20 cellular contexts compared by ENCODE assay signal in genomic region chrX:109926743-109927662, GRCh38.
"Had no signal": no experiment of that assay in that cellular context is flagged by ENCODE, and none has a peak within 500 bp of the region (broad histone marks: within the 10 kb centered on the region; RNA-seq: fewer than 3 reads in every experiment).

No MANE protein-coding gene starts in this region.

- ATAC-seq: activated CD4-positive, CD25-positive, alpha-beta regulatory T cell treated with anti-CD3 and anti-CD28 coated beads, Interleukin-2, amount 50 U/mL, for 24 hours; activated naive CD8-positive, alpha-beta T cell treated with anti-CD3 and anti-CD28 coated beads, Interleukin-2, amount 50 U/mL, for 24 hours; left lobe of liver; mucosa of descending colon; natural killer cell; stimulated activated naive CD8-positive, alpha-beta T cell treated with anti-CD3 and anti-CD28 coated beads, Interleukin-15, amount 100 ng/mL, for 72 hours; upper lobe of right lung had no signal

- H3K4me2 ChIP-seq: hepatocyte had no signal

- H3K4me3 Mint-ChIP-seq: activated naive CD4-positive, alpha-beta T cell treated with anti-CD3 and anti-CD28 coated beads for 36 hours; activated naive CD8-positive, alpha-beta T cell treated with anti-CD3 and anti-CD28 coated beads, Interleukin-2, amount 50 U/mL, for 24 hours; natural killer cell; stimulated activated naive CD8-positive, alpha-beta T cell treated with anti-CD3 and anti-CD28 coated beads, Interleukin-15, amount 100 ng/mL, for 72 hours had no signal

- H3K4me1 ChIP-seq: ascending aorta, breast epithelium, upper lobe of right lung had no signal

- H3K9me3 ChIP-seq: ascending aorta, breast epithelium, mucosa of descending colon, sigmoid colon, upper lobe of right lung had no signal

- H3K27me3 ChIP-seq: ascending aorta, hepatocyte, sigmoid colon, upper lobe of right lung had no signal

- H3K4me1 Mint-ChIP-seq: activated naive CD8-positive, alpha-beta T cell treated with anti-CD3 and anti-CD28 coated beads, Interleukin-2, amount 50 U/mL, for 24 hours; natural killer cell had no signal

- H3K27ac ChIP-seq: ascending aorta, breast epithelium, hepatocyte, upper lobe of right lung had no signal

- H3K27ac Mint-ChIP-seq: activated naive CD4-positive, alpha-beta T cell treated with anti-CD3 and anti-CD28 coated beads for 36 hours; activated naive CD8-positive, alpha-beta T cell treated with anti-CD3 and anti-CD28 coated beads, Interleukin-2, amount 50 U/mL, for 24 hours; activated T-helper 2 cell treated with anti-CD3 and anti-CD28 coated beads, Interferon-gamma antibody, Interleukin-2, Interleukin-4, amounts not matched to agents 10 μg/mL and 5 μg/mL and 100 μg/mL, durations not matched to agents 14 hours and 24 hours and 36 hours; natural killer cell; progenitor cell of endocrine pancreas; stimulated activated naive CD8-positive, alpha-beta T cell treated with anti-CD3 and anti-CD28 coated beads, Interleukin-15, amount 100 ng/mL, for 72 hours had no signal

- H3K9me3 Mint-ChIP-seq: activated naive CD4-positive, alpha-beta T cell treated with anti-CD3 and anti-CD28 coated beads for 36 hours; activated naive CD8-positive, alpha-beta T cell treated with anti-CD3 and anti-CD28 coated beads, Interleukin-2, amount 50 U/mL, for 24 hours; activated T-helper 2 cell treated with anti-CD3 and anti-CD28 coated beads, Interferon-gamma antibody, Interleukin-2, Interleukin-4, amounts not matched to agents 10 μg/mL and 5 μg/mL and 100 μg/mL, durations not matched to agents 14 hours and 24 hours and 36 hours; natural killer cell; stimulated activated naive CD8-positive, alpha-beta T cell treated with anti-CD3 and anti-CD28 coated beads, Interleukin-15, amount 100 ng/mL, for 72 hours had no signal

- DNase-seq: activated naive CD4-positive, alpha-beta T cell treated with anti-CD3 and anti-CD28 coated beads for 36 hours; activated naive CD8-positive, alpha-beta T cell treated with anti-CD3 and anti-CD28 coated beads, Interleukin-2, amount 50 U/mL, for 24 hours; activated T-cell treated with anti-CD3 and anti-CD28 coated beads for 4 hours; islet precursor cell; mucosa of descending colon; natural killer cell; nucleus accumbens; sigmoid colon; stimulated activated CD4-positive, alpha-beta T cell treated with anti-CD3 and anti-CD28 coated beads, Interleukin-1b, Interleukin-23, amount 100 ng/mL, for 48 hours; stimulated activated naive CD8-positive, alpha-beta T cell treated with anti-CD3 and anti-CD28 coated beads, Interleukin-15, amount 100 ng/mL, for 72 hours; T-helper 2 cell; upper lobe of right lung had no signal

- H3K27me3 Mint-ChIP-seq: activated naive CD8-positive, alpha-beta T cell treated with anti-CD3 and anti-CD28 coated beads, Interleukin-2, amount 50 U/mL, for 24 hours; progenitor cell of endocrine pancreas; stimulated activated naive CD8-positive, alpha-beta T cell treated with anti-CD3 and anti-CD28 coated beads, Interleukin-15, amount 100 ng/mL, for 72 hours had no signal

- H3K79me2 ChIP-seq: hepatocyte had no signal

- H3K36me3 Mint-ChIP-seq: natural killer cell had no signal

- H3K36me3 ChIP-seq: ascending aorta, breast epithelium, sigmoid colon, upper lobe of right lung had no signal

- H2AFZ ChIP-seq: hepatocyte had no signal

- H3K4me3 ChIP-seq: ascending aorta, breast epithelium, dorsolateral prefrontal cortex, hepatocyte, mucosa of descending colon, sigmoid colon, upper lobe of right lung had no signal
